8 cellular contexts compared by ENCODE assay signal in the genomic region with DNA sequence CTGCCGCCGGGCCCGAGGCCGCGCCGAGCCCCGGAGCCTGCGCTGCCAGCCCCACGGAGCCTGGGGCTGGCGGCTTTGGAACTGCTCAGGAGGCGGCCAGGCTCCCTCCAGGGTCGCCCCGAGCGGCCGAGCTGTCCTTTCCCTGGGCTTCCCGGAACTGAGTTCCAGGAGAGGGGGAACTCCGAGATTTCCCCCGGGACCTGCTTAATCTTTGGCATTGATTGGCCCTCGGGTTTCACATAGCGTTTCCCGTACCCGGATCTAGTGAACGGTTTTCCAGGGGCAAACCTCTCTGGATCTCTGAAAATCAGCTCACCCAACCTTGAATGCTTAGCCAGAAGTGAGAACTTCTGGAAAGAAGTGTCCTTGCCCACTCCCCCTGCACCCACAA. TPM values are rescaled to one million over a fixed set of nuclear protein-coding genes. Genes with fewer than 3 reads are reported as not detected.
DNase-seq lines count a peak whose midpoint lies in the region; ATAC-seq and TF ChIP-seq lines count a peak whose summit lies in the region.

No MANE protein-coding gene starts in this region.

- H3K4me3 ChIP-seq in fibroblast of villous mesenchyme (ENCODE audit: low read depth, low read length): peak overlapping the region; percentile 58

- DNase-seq in T-helper 2 cell treated with Interferon-gamma antibody and Interleukin-4, amounts not matched to agents 5 μg/mL and 100 μg/mL, for 36 hours (ENCODE audit: low spot score): no peak
- DNase-seq in T-helper 2 cell (no peak), T-helper 17 cell (no peak), fibroblast of villous mesenchyme (ENCODE audit: low read depth) (peak; percentile 53), retina (peak; percentile 64), Kasumi-1 (lab: John Stamatoyannopoulos, UW) (no peak)

- peak overlapping the region; percentile 92 for H3K27ac Mint-ChIP-seq in T-helper 2 cell treated with Interferon-gamma antibody and Interleukin-4, amounts not matched to agents 5 μg/mL and 100 μg/mL, for 36 hours
- peak overlapping the region; percentile 14 for H3K27ac Mint-ChIP-seq in T-helper 17 cell

- peaks cover 18% of the 10 kb centered on the region for H3K36me3 Mint-ChIP-seq in T-helper 2 cell treated with Interferon-gamma antibody and Interleukin-4, amounts not matched to agents 5 μg/mL and 100 μg/mL, for 36 hours (ENCODE audit: low read depth)
- H3K36me3 Mint-ChIP-seq in T-helper 17 cell (ENCODE audit: low read depth): no peaks in the 10 kb centered on the region

- H3K4me1 Mint-ChIP-seq in T-helper 2 cell treated with Interferon-gamma antibody and Interleukin-4, amounts not matched to agents 5 μg/mL and 100 μg/mL, for 36 hours (ENCODE audit: low read depth): peaks cover 39% of the 10 kb centered on the region
- H3K4me1 Mint-ChIP-seq in T-helper 17 cell: peaks cover 32% of the 10 kb centered on the region

- H3K4me3 Mint-ChIP-seq in T-helper 2 cell treated with Interferon-gamma antibody and Interleukin-4, amounts not matched to agents 5 μg/mL and 100 μg/mL, for 36 hours: peak overlapping the region; percentile 90
- H3K4me3 Mint-ChIP-seq in T-helper 17 cell: peak overlapping the region; percentile 79

- no peak for TF ChIP-seq CTCF in fibroblast of villous mesenchyme (IDR thresholded peaks at IDR 0.05; ENCODE audit: insufficient read depth, low read depth, low read length)

- H3K27me3 Mint-ChIP-seq in T-helper 2 cell treated with Interferon-gamma antibody and Interleukin-4, amounts not matched to agents 5 μg/mL and 100 μg/mL, for 36 hours (ENCODE audit: low read depth): no peaks in the 10 kb centered on the region
- H3K27me3 Mint-ChIP-seq in T-helper 17 cell: no peaks in the 10 kb centered on the region

- H3K9me3 ChIP-seq in T-helper 17 cell (ENCODE audit: control insufficient read depth, low read length, poor library complexity, severe bottlenecking): no peaks in the 10 kb centered on the region

- H3K9me3 Mint-ChIP-seq in T-helper 2 cell treated with Interferon-gamma antibody and Interleukin-4, amounts not matched to agents 5 μg/mL and 100 μg/mL, for 36 hours: no peaks in the 10 kb centered on the region

- ATAC-seq in HG03565 (IDR thresholded peaks at IDR 0.05; ENCODE audit: unreplicated experiment): peak; percentile 34
- no peak for ATAC-seq in T-helper 17 cell
- no peak for ATAC-seq in HG02571 (IDR thresholded peaks at IDR 0.05; ENCODE audit: unreplicated experiment)

RNA-seq across cellular contexts. Expression of a gene that starts 0.5 kb away (rescaled TPM):
- total RNA-seq in T-helper 17 cell (10 to 100 TPM; 16.1 to 19.2 TPM), fibroblast of villous mesenchyme (27.2 and 47.4 TPM in 2 replicates)

RNA-seq across cellular contexts. Expression of a gene that starts 57.6 kb away (rescaled TPM):
- 1 to 10 TPM; 7.7 to 9.2 TPM for total RNA-seq in T-helper 17 cell
- total RNA-seq in fibroblast of villous mesenchyme: 20.7 and 48.6 TPM in 2 replicates

Comparison
In these comparisons a context has a peak if more than half of its experiments do, and no peak if none do; other contexts are left out.
1. DNase-seq: peak in fibroblast of villous mesenchyme (single experiment) and retina (single experiment); none in T-helper 2 cell treated with Interferon-gamma antibody and Interleukin-4, amounts not matched to agents 5 μg/mL and 100 μg/mL, for 36 hours (single experiment), T-helper 2 cell (0 of 5), T-helper 17 cell (0 of 3) and Kasumi-1 (0 of 2).